Comparison of ENCODE assay signal across 1 cellular context in the genomic region with DNA sequence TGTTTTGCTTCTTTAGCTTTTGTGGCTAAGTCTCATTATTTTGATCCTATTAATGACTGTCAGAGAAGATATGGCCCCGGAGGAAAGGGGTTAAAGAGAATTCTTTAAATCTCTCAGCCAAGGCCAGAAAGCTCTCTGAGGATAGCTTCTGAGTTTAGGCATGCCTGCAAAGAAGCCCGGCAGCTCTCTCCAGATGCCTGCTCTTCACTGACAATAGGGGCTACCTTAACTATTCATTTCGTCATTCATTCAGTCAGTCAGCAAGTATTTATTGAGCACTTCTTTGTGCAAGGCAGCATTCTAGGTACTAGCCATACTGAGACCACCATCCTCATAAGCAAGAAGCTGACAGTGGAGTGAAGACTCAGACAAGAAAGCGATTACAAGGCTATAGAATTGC.
TF ChIP-seq lines count a peak whose summit lies in the region.

No MANE protein-coding gene starts in this region.

TF ChIP-seq in WTC11, 78 proteins besides CTCF, POLR2A, EP300 and RAD21 (continued from another document):
- TF ChIP-seq, protein P1, sequence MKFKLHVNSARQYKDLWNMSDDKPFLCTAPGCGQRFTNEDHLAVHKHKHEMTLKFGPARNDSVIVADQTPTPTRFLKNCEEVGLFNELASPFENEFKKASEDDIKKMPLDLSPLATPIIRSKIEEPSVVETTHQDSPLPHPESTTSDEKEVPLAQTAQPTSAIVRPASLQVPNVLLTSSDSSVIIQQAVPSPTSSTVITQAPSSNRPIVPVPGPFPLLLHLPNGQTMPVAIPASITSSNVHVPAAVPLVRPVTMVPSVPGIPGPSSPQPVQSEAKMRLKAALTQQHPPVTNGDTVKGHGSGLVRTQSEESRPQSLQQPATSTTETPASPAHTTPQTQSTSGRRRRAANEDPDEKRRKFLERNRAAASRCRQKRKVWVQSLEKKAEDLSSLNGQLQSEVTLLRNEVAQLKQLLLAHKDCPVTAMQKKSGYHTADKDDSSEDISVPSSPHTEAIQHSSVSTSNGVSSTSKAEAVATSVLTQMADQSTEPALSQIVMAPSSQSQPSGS (CRISPR knock-in tag; IDR thresholded peaks at IDR 0.05; ENCODE audit: borderline replicate concordance, low read depth): no peak
- no peak for TF ChIP-seq PRRX2 (CRISPR knock-in tag; IDR thresholded peaks at IDR 0.05)
- TF ChIP-seq, protein P2, sequence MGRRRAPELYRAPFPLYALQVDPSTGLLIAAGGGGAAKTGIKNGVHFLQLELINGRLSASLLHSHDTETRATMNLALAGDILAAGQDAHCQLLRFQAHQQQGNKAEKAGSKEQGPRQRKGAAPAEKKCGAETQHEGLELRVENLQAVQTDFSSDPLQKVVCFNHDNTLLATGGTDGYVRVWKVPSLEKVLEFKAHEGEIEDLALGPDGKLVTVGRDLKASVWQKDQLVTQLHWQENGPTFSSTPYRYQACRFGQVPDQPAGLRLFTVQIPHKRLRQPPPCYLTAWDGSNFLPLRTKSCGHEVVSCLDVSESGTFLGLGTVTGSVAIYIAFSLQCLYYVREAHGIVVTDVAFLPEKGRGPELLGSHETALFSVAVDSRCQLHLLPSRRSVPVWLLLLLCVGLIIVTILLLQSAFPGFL (CRISPR knock-in tag; IDR thresholded peaks at IDR 0.05; ENCODE audit: borderline replicate concordance): no peak
